In genomic region chr19:47445527-47445926, GRCh38 we compare ENCODE assay signal across 1 cellular context.
TF ChIP-seq lines count a peak whose summit lies in the region.

No MANE protein-coding gene starts in this region.

TF ChIP-seq in IMR-90, 13 proteins besides CTCF, POLR2A, EP300 and RAD21:
- no peak for TF ChIP-seq RFX5 (IDR thresholded peaks at IDR 0.05; ENCODE audit: low read depth, low read length)
